15 cellular contexts compared by ENCODE assay signal in genomic region chr17:64583055-64583454, GRCh38.
DNase-seq lines count a peak whose midpoint lies in the region; TF ChIP-seq lines count a peak whose summit lies in the region.
"Had no signal": no experiment of that assay in that cellular context is flagged by ENCODE, and none has a peak within 500 bp of the region (broad histone marks: within the 10 kb centered on the region; RNA-seq: fewer than 3 reads in every experiment).

No MANE protein-coding gene starts in this region.

- CTCF ChIA-PET in MCF 10A (lab: Yijun Ruan, JAX): interaction anchor here (0.7 to 1.5 kb wide), 3 partner anchors 11 to 273 kb away, joined by 4 read pairs; no protein-coding TSS in a partner anchor

- peak overlapping the region; percentile 46 for H3K27ac Mint-ChIP-seq in activated naive CD8-positive, alpha-beta T cell
- no peak overlapping the region for H3K27ac Mint-ChIP-seq in activated naive CD8-positive, alpha-beta T cell treated with anti-CD3 and anti-CD28 coated beads for 36 hours
- H3K27ac Mint-ChIP-seq in HFFc6 (peak overlapping the region; percentile 52), MCF 10A (ENCODE audit: low read depth, unreplicated experiment) (no peak overlapping the region)
- H3K27ac Mint-ChIP-seq: B cell; CD8-positive, alpha-beta T cell; GM23338; H9 had no signal

- no peak overlapping the region for H3K4me3 Mint-ChIP-seq in activated naive CD8-positive, alpha-beta T cell
- no peak overlapping the region for H3K4me3 Mint-ChIP-seq in activated naive CD8-positive, alpha-beta T cell treated with anti-CD3 and anti-CD28 coated beads for 36 hours
- H3K4me3 Mint-ChIP-seq in HFFc6: no peak overlapping the region
- H3K4me3 Mint-ChIP-seq in MCF 10A (ENCODE audit: unreplicated experiment): no peak overlapping the region
- H3K4me3 Mint-ChIP-seq: B cell; CD4-positive, CD25-positive, alpha-beta regulatory T cell; CD8-positive, alpha-beta T cell; GM23338; H9 had no signal

- POLR2A ChIA-PET in MCF 10A (lab: Yijun Ruan, JAX): interaction anchor here (1.2 kb wide), 1 partner anchor 66 kb away, joined by 3 read pairs; no protein-coding TSS in a partner anchor

- H3K9me3 Mint-ChIP-seq in activated naive CD8-positive, alpha-beta T cell (ENCODE audit: low read depth): no peaks in the 10 kb centered on the region
- no peaks in the 10 kb centered on the region for H3K9me3 Mint-ChIP-seq in activated naive CD8-positive, alpha-beta T cell treated with anti-CD3 and anti-CD28 coated beads for 36 hours
- H3K9me3 Mint-ChIP-seq in HFFc6: no peaks in the 10 kb centered on the region
- no peaks in the 10 kb centered on the region for H3K9me3 Mint-ChIP-seq in MCF 10A (ENCODE audit: unreplicated experiment)
- H3K9me3 Mint-ChIP-seq: CD4-positive, CD25-positive, alpha-beta regulatory T cell; CD8-positive, alpha-beta T cell; GM23338; H9 had no signal

- intact Hi-C loops in MCF 10A (cut with micrococcal nuclease): no loop called here

- no TSS peak for BruUV-seq in MCF 10A (replicated peaks; lab: Mats Ljungman, UMichigan)

- TF ChIP-seq CTCF in HFFc6 (IDR thresholded peaks at IDR 0.05) (no peak), epithelial cell of esophagus (IDR thresholded peaks at IDR 0.05; ENCODE audit: insufficient read depth, low read depth, low read length, missing control alignments) (no peak), MCF 10A (IDR thresholded peaks at IDR 0.05; ENCODE audit: unreplicated experiment) (no peak)

- no peaks in the 10 kb centered on the region for H3K27me3 Mint-ChIP-seq in activated naive CD8-positive, alpha-beta T cell
- no peaks in the 10 kb centered on the region for H3K27me3 Mint-ChIP-seq in activated naive CD8-positive, alpha-beta T cell treated with anti-CD3 and anti-CD28 coated beads for 36 hours
- peaks cover 9% of the 10 kb centered on the region for H3K27me3 Mint-ChIP-seq in HFFc6 (ENCODE audit: insufficient read depth)
- no peaks in the 10 kb centered on the region for H3K27me3 Mint-ChIP-seq in MCF 10A (ENCODE audit: insufficient read depth, unreplicated experiment)
- H3K27me3 Mint-ChIP-seq: B cell; CD4-positive, CD25-positive, alpha-beta regulatory T cell had no signal

- H3K36me3 Mint-ChIP-seq in activated naive CD8-positive, alpha-beta T cell: peaks cover 7% of the 10 kb centered on the region
- H3K36me3 Mint-ChIP-seq in activated naive CD8-positive, alpha-beta T cell treated with anti-CD3 and anti-CD28 coated beads for 36 hours: peaks cover 16% of the 10 kb centered on the region
- H3K36me3 Mint-ChIP-seq in HFFc6 (ENCODE audit: low read depth) (peaks cover 40% of the 10 kb centered on the region), MCF 10A (ENCODE audit: insufficient read depth, unreplicated experiment) (peaks cover 60% of the 10 kb centered on the region)

- no peak for DNase-seq in activated naive CD8-positive, alpha-beta T cell treated with anti-CD3 and anti-CD28 coated beads for 36 hours
- no peak for DNase-seq in HFFc6
- peak; percentile 8 for DNase-seq in epithelial cell of esophagus (ENCODE audit: low read depth)
- DNase-seq in HPDE6-E6E7 (ENCODE audit: extremely low spot score): no peak
- no peak for DNase-seq in MCF 10A (ENCODE audit: unreplicated experiment)
- DNase-seq: Caco-2; CD4-positive, CD25-positive, alpha-beta regulatory T cell; CD8-positive, alpha-beta T cell; DMS153; DND-41; H9 had no signal

- H3K4me1 Mint-ChIP-seq in activated naive CD8-positive, alpha-beta T cell (ENCODE audit: low read depth): peaks cover 12% of the 10 kb centered on the region
- H3K4me1 Mint-ChIP-seq in activated naive CD8-positive, alpha-beta T cell treated with anti-CD3 and anti-CD28 coated beads for 36 hours: peaks cover 14% of the 10 kb centered on the region
- H3K4me1 Mint-ChIP-seq in HFFc6 (ENCODE audit: low read depth): peaks cover 40% of the 10 kb centered on the region
- no peaks in the 10 kb centered on the region for H3K4me1 Mint-ChIP-seq in MCF 10A (ENCODE audit: insufficient read depth, unreplicated experiment)
- H3K4me1 Mint-ChIP-seq: B cell had no signal

- no peak overlapping the region for H3K4me3 ChIP-seq in epithelial cell of esophagus (ENCODE audit: low read length)
- H3K4me3 ChIP-seq: BLaER1, GM23338 had no signal

Comparison
In these comparisons a context has a peak if more than half of its experiments do, and no peak if none do; other contexts are left out.
1. H3K27ac Mint-ChIP-seq: peak in activated naive CD8-positive, alpha-beta T cell (single experiment) and HFFc6 (single experiment); none in activated naive CD8-positive, alpha-beta T cell treated with anti-CD3 and anti-CD28 coated beads for 36 hours (single experiment) and MCF 10A (single experiment).